In genomic region chr1:31931241-31932225, GRCh38 we compare ENCODE assay signal across 7 cellular contexts. TPM values are rescaled to one million over a fixed set of nuclear protein-coding genes. Genes with fewer than 3 reads are reported as not detected.
DNase-seq lines count a peak whose midpoint lies in the region; ATAC-seq, FAIRE-seq and TF ChIP-seq lines count a peak whose summit lies in the region.

No MANE protein-coding gene starts in this region.

- no peaks in the 10 kb centered on the region for H3K9me2 ChIP-seq in HCT116 (ENCODE audit: insufficient read depth)

- H2AFZ ChIP-seq in HCT116 (ENCODE audit: low read depth, low read length, poor library complexity, severe bottlenecking) (no peak overlapping the region), endothelial cell of umbilical vein (ENCODE audit: low read depth, low read length) (no peak overlapping the region)

- H3K27me3 ChIP-seq in HCT116 (ENCODE audit: insufficient read depth, low read length): no peaks in the 10 kb centered on the region
- no peaks in the 10 kb centered on the region for H3K27me3 ChIP-seq in endothelial cell of umbilical vein (ENCODE audit: control insufficient read depth in 2 of 2, insufficient read depth in 2 of 2, low read length in 2 of 2)
- H3K27me3 ChIP-seq in rectal smooth muscle tissue (ENCODE audit: control insufficient read depth, insufficient read depth, low read length): no peaks in the 10 kb centered on the region

- no peak for TF ChIP-seq RAD21 in HCT116 (IDR thresholded peaks at IDR 0.05; ENCODE audit: low read depth)

- H3K36me3 ChIP-seq in HCT116 (ENCODE audit: control insufficient read depth in 1 of 2, insufficient read depth in 2 of 2, low read length in 2 of 2): peaks cover 0 to 6% of the 10 kb centered on the region in 2 experiments; a peak in 1 of 4 replicates
- no peaks in the 10 kb centered on the region for H3K36me3 ChIP-seq in endothelial cell of umbilical vein (ENCODE audit: control insufficient read depth in 2 of 2, extremely low read depth in 1 of 2, insufficient read depth in 2 of 2, low read length in 2 of 2)
- no peaks in the 10 kb centered on the region for H3K36me3 ChIP-seq in rectal smooth muscle tissue (ENCODE audit: control insufficient read depth, insufficient read depth, low read length)

- dilution Hi-C loops in endothelial cell of umbilical vein (cut with MboI; ENCODE audit: extremely low pct_ligation_motif_present, low sequenced_read_pairs): no loop called here

- H3K4me1 ChIP-seq in HCT116 (ENCODE audit: control insufficient read depth in 1 of 2, insufficient read depth in 2 of 2, low read length in 2 of 2) (peaks cover 79 to 91% of the 10 kb centered on the region in 2 experiments), endothelial cell of umbilical vein (ENCODE audit: control insufficient read depth, extremely low read depth, insufficient read depth, low read length) (peaks cover 72% of the 10 kb centered on the region), rectal smooth muscle tissue (ENCODE audit: control insufficient read depth, insufficient read depth, low read length) (peaks cover 36% of the 10 kb centered on the region)

- CTCF ChIA-PET in HCT116 (lab: Charles Lee) (no interaction called here), endothelial cell of umbilical vein (lab: Charles Lee) (interaction anchor here (0.5 to 1.4 kb wide), 8 partner anchors 8 to 116 kb away, joined by 3 to 10 read pairs (median 3); partner anchors contain the start of gene SPOCD1)

- DNase-seq in HCT116 (ENCODE audit: low read depth, low spot score) (no peak), endothelial cell of umbilical vein (ENCODE audit: low read depth, low spot score) (peak; percentile 86), DMS79 treated with DMSO at 0.1 percent for 48 hours (lab: John Stamatoyannopoulos, UW) (no peak)
- DNase-seq in activated CD4-positive, alpha-beta T cell treated with anti-CD3 and anti-CD28 coated beads, Interleukin-2, amount 50 U/mL, for 4 hours: no peak

- H3K27ac ChIP-seq in HCT116 (ENCODE audit: low read depth, low read length) (peak overlapping the region; percentile 42; the same call in 1 of the 2 replicates), endothelial cell of umbilical vein (ENCODE audit: insufficient read depth, low read depth, low read length) (peak overlapping the region; percentile 91), rectal smooth muscle tissue (ENCODE audit: low read depth, low read length) (no peak overlapping the region)

- POLR2A ChIA-PET in HCT116 (lab: Charles Lee) (interaction anchor here (1.0 kb wide), 1 partner anchor 13 kb away, joined by 5 read pairs; no protein-coding TSS in a partner anchor), endothelial cell of umbilical vein (lab: Charles Lee) (no interaction called here)

- RAD21 ChIA-PET in HCT116 (lab: Charles Lee; ENCODE audit: low non-redundant PET in 1 of 2, low total read pairs in 2 of 2, uncharacterized antibody in 2 of 2, unreplicated experiment in 2 of 2): no interaction called here

- no TSS peak for BruUV-seq in HCT116 (replicated peaks; lab: Mats Ljungman, UMichigan)
- BruUV-seq in endothelial cell of umbilical vein (replicated peaks; lab: Mats Ljungman, UMichigan): TSS peak; percentile 83

- peak; percentile 48 for ATAC-seq in HCT116
- ATAC-seq in HG03571 (IDR thresholded peaks at IDR 0.05; ENCODE audit: unreplicated experiment): no peak

- H3K79me2 ChIP-seq in HCT116 (ENCODE audit: insufficient read depth, low read length) (peaks cover 100% of the 10 kb centered on the region), endothelial cell of umbilical vein (ENCODE audit: control insufficient read depth, insufficient read depth, low read length) (peaks cover 99% of the 10 kb centered on the region)

- H3K4me3 ChIP-seq in HCT116 (replicated peaks in 1 of 2; ENCODE audit: low read depth in 1 of 2, low read length in 2 of 2): peak overlapping the region in 1 of 2 experiments; percentile 1; a peak in 1 of 4 replicates
- H3K4me3 ChIP-seq in endothelial cell of umbilical vein (replicated peaks in 1 of 3; ENCODE audit: insufficient read depth in 1 of 3, low read depth in 1 of 3, low read length in 3 of 3): peak overlapping the region in 2 of 3 experiments; percentile 38 to 62
- no peak overlapping the region for H3K4me3 ChIP-seq in rectal smooth muscle tissue (ENCODE audit: low read length)

- peaks cover 61% of the 10 kb centered on the region for H4K20me1 ChIP-seq in HCT116 (ENCODE audit: insufficient read depth)
- H4K20me1 ChIP-seq in endothelial cell of umbilical vein (replicated peaks; ENCODE audit: control insufficient read depth, extremely low read depth, insufficient read depth, low read length): peaks cover 9% of the 10 kb centered on the region

- intact Hi-C loops in HCT116 (cut with micrococcal nuclease): no loop called here
- intact Hi-C loops in endothelial cell of umbilical vein (cut with micrococcal nuclease): loop anchor here (10.0 kb wide), 2 partner anchors 287 to 347 kb away; partner anchors contain the start of gene PEF1

- H3K9me3 ChIP-seq in HCT116 (ENCODE audit: control insufficient read depth in 1 of 2, insufficient read depth in 1 of 2, low read depth in 1 of 2, low read length in 2 of 2) (no peaks in the 10 kb centered on the region), endothelial cell of umbilical vein (replicated peaks; ENCODE audit: control insufficient read depth, insufficient read depth, low read length) (no peaks in the 10 kb centered on the region)

- H3K9me1 ChIP-seq in endothelial cell of umbilical vein (replicated peaks; ENCODE audit: control insufficient read depth, extremely low read depth, insufficient read depth, low read length): no peaks in the 10 kb centered on the region

- TF ChIP-seq POLR2A in HCT116 (IDR thresholded peaks at IDR 0.05; ENCODE audit: borderline replicate concordance, extremely low read depth, insufficient read depth, insufficient read length) (no peak), Raji (IDR thresholded peaks at IDR 0.05; ENCODE audit: insufficient read depth, low read depth, low read length) (0 out of 2 replicates have a peak, but pooled peaks have one; percentile 9), endothelial cell of umbilical vein (IDR thresholded peaks at IDR 0.05; ENCODE audit: low read depth, low read length) (no peak)

- TF ChIP-seq CTCF in HCT116 (IDR thresholded peaks at IDR 0.05 in 2 of 3, conservative IDR thresholded peaks at IDR 0.05 in 1 of 3; ENCODE audit: borderline replicate concordance in 1 of 3, insufficient read depth in 1 of 3, low read depth in 2 of 3, low read length in 2 of 3) (no peak), endothelial cell of umbilical vein (IDR thresholded peaks at IDR 0.05; ENCODE audit: extremely low read depth in 1 of 2, insufficient read depth in 1 of 2, low read depth in 1 of 2, low read length in 2 of 2) (no peak)

- FAIRE-seq in endothelial cell of umbilical vein (lab: Jason Lieb, UNC): peak; percentile 84

- peak overlapping the region; percentile 34 for H3K9ac ChIP-seq in HCT116 (ENCODE audit: low read length)
- peak overlapping the region; percentile 82 for H3K9ac ChIP-seq in endothelial cell of umbilical vein (replicated peaks; ENCODE audit: extremely low read depth, insufficient read depth, low read length)
- peak overlapping the region; percentile 30 for H3K9ac ChIP-seq in rectal smooth muscle tissue (ENCODE audit: low read length)

- H3K4me2 ChIP-seq in HCT116 (ENCODE audit: low read length) (peak overlapping the region; percentile 93), endothelial cell of umbilical vein (ENCODE audit: insufficient read depth, low read length) (peak overlapping the region; percentile 97)

TF ChIP-seq in HCT116, 20 proteins besides CTCF, POLR2A, EP300 and RAD21:
- TF ChIP-seq FOSL1 (IDR thresholded peaks at IDR 0.05; ENCODE audit: low read depth) (peak; percentile 90), EZH2 (IDR thresholded peaks at IDR 0.05) (no peak), ZNF274 (IDR thresholded peaks at IDR 0.05; ENCODE audit: low read depth, low read length) (no peak), SIN3A (IDR thresholded peaks at IDR 0.05; ENCODE audit: low read depth) (peak; percentile 46; the same call in 1 of the 2 replicates), SRF (IDR thresholded peaks at IDR 0.05; ENCODE audit: low read depth) (peak; percentile 48), JUND (IDR thresholded peaks at IDR 0.05) (peak; percentile 82), CEBPB (IDR thresholded peaks at IDR 0.05; ENCODE audit: low read depth) (peak; percentile 60; the same call in 1 of the 2 replicates), SP1 (IDR thresholded peaks at IDR 0.05; ENCODE audit: low read depth) (peak; percentile 47)

TF ChIP-seq in endothelial cell of umbilical vein, 7 proteins besides CTCF, POLR2A, EP300 and RAD21:
- TF ChIP-seq MYC (IDR thresholded peaks at IDR 0.05; ENCODE audit: low read depth, low read length) (no peak), EZH2 (IDR thresholded peaks at IDR 0.05; ENCODE audit: borderline replicate concordance, low read depth, low read length, severe bottlenecking) (no peak), MAX (IDR thresholded peaks at IDR 0.05; ENCODE audit: insufficient read depth, insufficient read length) (no peak), GATA2 (IDR thresholded peaks at IDR 0.05; ENCODE audit: insufficient read depth, insufficient read length, low read depth, low read length) (no peak), JUN (IDR thresholded peaks at IDR 0.05; ENCODE audit: borderline replicate concordance, insufficient read depth, insufficient read length, low read depth) (peak; percentile 97), POLR2AphosphoS5 (IDR thresholded peaks at IDR 0.05; ENCODE audit: insufficient read depth, low read depth, low read length) (no peak), FOS (IDR thresholded peaks at IDR 0.05; ENCODE audit: borderline replicate concordance, insufficient read depth, low read length) (peak; percentile 94)

RNA-seq across cellular contexts. Expression of gene PTP4A2, which starts 6.6 kb away (rescaled TPM):
- total RNA-seq in HCT116 (2021; ENCODE audit: unreplicated experiment) (267 TPM), endothelial cell of umbilical vein (172 and 184 TPM in 2 replicates)
- 219 and 237 TPM in 2 replicates for polyA plus RNA-seq in HCT116 (2012)
- polyA plus RNA-seq in endothelial cell of umbilical vein: 44.4 and 74.1 TPM in 2 replicates
- 102 and 107 TPM in 2 replicates for polyA plus RNA-seq in endothelial cell of umbilical vein (2011; cell fraction: cytosol; rRNA removed)
- 38.7 and 54.6 TPM in 2 replicates for polyA plus RNA-seq in endothelial cell of umbilical vein (2011; cell fraction: nucleus; rRNA removed)
- polyA plus RNA-seq in endothelial cell of umbilical vein (2012): 178 and 265 TPM in 2 replicates
- 212 and 224 TPM in 2 replicates for polyA minus RNA-seq in endothelial cell of umbilical vein
- polyA minus RNA-seq in endothelial cell of umbilical vein (2011; cell fraction: cytosol; rRNA and poly(A)+ RNA removed): 348 TPM
- polyA minus RNA-seq in endothelial cell of umbilical vein (2011; cell fraction: nucleus; rRNA and poly(A)+ RNA removed): 65.7 and 95.4 TPM in 2 replicates

Comparison
In these comparisons a context has a peak if more than half of its experiments do, and no peak if none do; other contexts are left out.
1. H3K9ac ChIP-seq: peak in every context shown above with its lines; median percentile 82 in endothelial cell of umbilical vein; 34 in HCT116; 30 in rectal smooth muscle tissue.